ENCODE assay signal across 20 cellular contexts in the genomic region with DNA sequence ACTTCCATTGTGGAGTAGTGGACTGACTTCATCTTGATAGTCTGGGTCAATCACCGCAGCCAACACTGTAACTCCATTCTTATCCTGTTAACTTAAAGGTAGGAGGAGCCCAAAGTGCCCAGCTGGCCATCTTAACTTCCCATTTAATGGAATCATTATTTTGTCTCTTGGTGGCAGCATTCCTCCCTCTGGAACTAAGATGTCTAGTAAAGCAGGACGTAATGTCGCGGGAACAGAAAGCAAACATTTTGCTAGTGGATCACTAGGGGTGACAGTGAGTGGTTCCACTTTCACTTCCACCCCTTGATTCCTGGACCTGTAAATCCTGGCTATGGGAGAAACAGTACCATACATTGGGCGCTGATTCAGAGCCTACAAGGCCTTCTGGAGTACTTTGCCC.
DNase-seq lines count a peak whose midpoint lies in the region; TF ChIP-seq lines count a peak whose summit lies in the region.
"Had no signal": no experiment of that assay in that cellular context is flagged by ENCODE, and none has a peak within 500 bp of the region (broad histone marks: within the 10 kb centered on the region; RNA-seq: fewer than 3 reads in every experiment).

No MANE protein-coding gene starts in this region.

- H3K9me3 ChIP-seq in esophagus muscularis mucosa (no peaks in the 10 kb centered on the region), BE2C (no peaks in the 10 kb centered on the region), neuronal stem cell (replicated peaks in 1 of 2; ENCODE audit: control insufficient read depth in 2 of 2, insufficient read depth in 1 of 2, low read depth in 1 of 2, low read length in 2 of 2) (no peaks in the 10 kb centered on the region)
- H3K9me3 ChIP-seq: A549 had no signal

- H3K4me3 ChIP-seq in esophagus muscularis mucosa (no peak overlapping the region), BE2C (ENCODE audit: low read depth, low read length) (no peak overlapping the region), neuronal stem cell (ENCODE audit: low read length in 2 of 2) (no peak overlapping the region)
- H3K4me3 ChIP-seq: A549, GM23248 had no signal

- no peak overlapping the region for H2AK5ac ChIP-seq in neuronal stem cell (ENCODE audit: low read depth, low read length)

- no peak overlapping the region for H2BK120ac ChIP-seq in neuronal stem cell (ENCODE audit: low read depth, low read length)

- H2AFZ ChIP-seq in neuronal stem cell (ENCODE audit: low read length) = no peak overlapping the region
- H2AFZ ChIP-seq: GM23248 had no signal

- DNase-seq in SK-MEL-5 (ENCODE audit: low read depth, low spot score) (peak; percentile 52), esophagus muscularis mucosa (ENCODE audit: extremely low spot score) (peak; percentile 84), medulla oblongata (ENCODE audit: extremely low spot score) (peak; percentile 56), superior temporal gyrus (ENCODE audit: extremely low spot score) (peak; percentile 17), LoVo (ENCODE audit: low spot score) (no peak), BE2C (no peak), neuronal stem cell (ENCODE audit: low spot score) (no peak)
- DNase-seq: 8988T; ACHN; AML-193; C1 segment of cervical spinal cord; Calu3; CD4-positive, alpha-beta memory T cell; COR-L47; DMS53; DND-41; GM23248; H7; HCEC 1CT had no signal

- H3K36me3 ChIP-seq in esophagus muscularis mucosa = no peaks in the 10 kb centered on the region
- H3K36me3 ChIP-seq in BE2C = no peaks in the 10 kb centered on the region
- H3K36me3 ChIP-seq in neuronal stem cell (replicated peaks in 1 of 2; ENCODE audit: control insufficient read depth in 2 of 2, insufficient read depth in 2 of 2, low read length in 2 of 2) = no peaks in the 10 kb centered on the region

- H2BK5ac ChIP-seq in neuronal stem cell (ENCODE audit: low read length) = no peak overlapping the region

- H3K79me1 ChIP-seq in neuronal stem cell (ENCODE audit: low read depth, low read length) = no peaks in the 10 kb centered on the region

- no peak overlapping the region for H3K4ac ChIP-seq in neuronal stem cell (ENCODE audit: low read length)

- H3K14ac ChIP-seq in neuronal stem cell (ENCODE audit: low read length) = no peak overlapping the region

- no peak for TF ChIP-seq EP300 in esophagus muscularis mucosa (IDR thresholded peaks at IDR 0.05)

- H2BK15ac ChIP-seq in neuronal stem cell (ENCODE audit: low read length) = no peak overlapping the region

- no peak for TF ChIP-seq CTCF in esophagus muscularis mucosa (IDR thresholded peaks at IDR 0.05)
- no peak for TF ChIP-seq CTCF in BE2C (IDR thresholded peaks at IDR 0.05; ENCODE audit: low read depth, low read length)

- H3K4me1 ChIP-seq in esophagus muscularis mucosa = no peaks in the 10 kb centered on the region
- no peaks in the 10 kb centered on the region for H3K4me1 ChIP-seq in BE2C
- no peaks in the 10 kb centered on the region for H3K4me1 ChIP-seq in neuronal stem cell (ENCODE audit: control insufficient read depth in 2 of 2, insufficient read depth in 1 of 2, low read depth in 1 of 2, low read length in 2 of 2)
- H3K4me1 ChIP-seq: A549 had no signal

- H3K18ac ChIP-seq in neuronal stem cell (ENCODE audit: low read length) = no peak overlapping the region

- H3K9ac ChIP-seq in neuronal stem cell (ENCODE audit: low read depth, low read length, poor library complexity) = no peak overlapping the region
- H3K9ac ChIP-seq: GM23248 had no signal

- H3K23ac ChIP-seq in neuronal stem cell (ENCODE audit: low read depth, low read length, poor library complexity) = no peak overlapping the region

- no peak overlapping the region for H4K8ac ChIP-seq in neuronal stem cell (ENCODE audit: low read depth, low read length)

- H3K27me3 ChIP-seq in esophagus muscularis mucosa = peaks cover 0 to 15% (median 0%) of the 10 kb centered on the region in 4 donors
- H3K27me3 ChIP-seq in BE2C = no peaks in the 10 kb centered on the region
- H3K27me3 ChIP-seq in neuronal stem cell (ENCODE audit: control insufficient read depth in 3 of 3, insufficient read depth in 3 of 3, low read depth in 1 of 3, low read length in 3 of 3) = peaks cover 0 to 7% (median 0%) of the 10 kb centered on the region in 3 experiments

- H3K4me2 ChIP-seq in neuronal stem cell (ENCODE audit: insufficient read depth, low read length, poor library complexity, severe bottlenecking) = no peak overlapping the region
- H3K4me2 ChIP-seq: A549 had no signal

- TF ChIP-seq POLR2A in esophagus muscularis mucosa (IDR thresholded peaks at IDR 0.05; ENCODE audit: low read depth) = no peak

- H3K27ac ChIP-seq in esophagus muscularis mucosa (replicated peaks in 1 of 4) (no peak overlapping the region), neuronal stem cell (replicated peaks; ENCODE audit: low read length) (no peak overlapping the region)
- H3K27ac ChIP-seq: A549, GM23248 had no signal

- H2BK12ac ChIP-seq in neuronal stem cell (ENCODE audit: low read length) = no peak overlapping the region

- intact Hi-C loops in esophagus muscularis mucosa (cut with DNase I) = no loop called here

- H4K91ac ChIP-seq in neuronal stem cell (ENCODE audit: low read depth, low read length, poor library complexity) = no peak overlapping the region

- in situ Hi-C loops in SK-MEL-5 (cut with HindIII; ENCODE audit: low pct_unique_long_range_greater_than_20kb, low sequenced_read_pairs) = no loop called here

- WGBS in esophagus muscularis mucosa = 91% methylated on average over 5 of the region's 5 CpGs
- no CpG with 5 or more reads among the region's 5 CpGs for WGBS in neuronal stem cell (ENCODE audit: extremely low coverage in 2 of 2, insufficient read length in 2 of 2, insufficient replicate concordance in 1 of 2), 2 donors

Comparison
In these comparisons a context has a peak if more than half of its experiments do, and no peak if none do; other contexts are left out.
1. DNase-seq: peak in SK-MEL-5 (single experiment), esophagus muscularis mucosa (single experiment), medulla oblongata (single experiment) and superior temporal gyrus (single experiment); none in LoVo (single experiment), BE2C (single experiment) and neuronal stem cell (single experiment).